8 cellular contexts compared by ENCODE assay signal in the genomic region with DNA sequence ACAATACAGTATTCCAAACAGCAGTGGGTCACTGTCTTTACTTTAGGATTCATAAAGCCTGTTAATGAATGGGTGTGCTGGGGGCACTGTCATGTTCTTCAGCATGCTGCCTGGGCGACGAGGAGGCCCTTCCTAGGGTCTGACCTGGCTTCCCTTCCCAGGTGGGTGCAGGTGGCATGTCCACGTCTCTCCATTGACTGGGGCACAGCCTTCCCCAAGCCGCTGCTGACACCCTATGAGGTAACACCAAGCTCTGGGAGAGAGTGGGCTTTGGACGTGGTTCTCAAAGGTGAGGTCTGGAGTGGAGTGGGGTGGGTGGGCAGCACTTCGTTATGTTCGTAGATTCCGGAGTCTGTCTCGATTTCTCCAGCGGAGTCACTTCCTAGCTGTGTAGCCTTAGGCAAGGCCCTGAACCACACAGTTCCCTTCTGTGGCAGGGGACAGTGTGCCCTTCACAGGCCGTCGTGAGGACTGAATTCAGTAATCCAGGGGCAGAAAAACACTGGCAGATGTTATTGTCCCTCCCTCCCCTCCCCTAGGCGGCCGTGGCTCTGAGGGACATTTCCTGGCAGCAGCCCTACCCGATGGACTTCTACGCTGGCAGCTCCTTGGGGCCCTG. TPM values are rescaled to one million over a fixed set of nuclear protein-coding genes. Genes with fewer than 3 reads are reported as not detected.
A peak's percentile ranks its signal among the peaks of the same experiment; 100 is the strongest.
DNase-seq lines count a peak whose midpoint lies in the region; ATAC-seq and TF ChIP-seq lines count a peak whose summit lies in the region.

No MANE protein-coding gene starts in this region.

- H3K27me3 ChIP-seq in H7 (ENCODE audit: control insufficient read depth, insufficient read depth, low read length) (no peaks in the 10 kb centered on the region), right atrium auricular region (no peaks in the 10 kb centered on the region)

- H3K27me3 Mint-ChIP-seq in T-helper 17 cell, result no peaks in the 10 kb centered on the region
- no peaks in the 10 kb centered on the region for H3K27me3 Mint-ChIP-seq in stimulated activated memory B cell treated with anti-CD40 and anti-IgM and Interleukin-4, amounts not matched to agents 10 μg/mL and 1 μg/mL and 100 μg/mL, for 72 hours

- H3K27ac ChIP-seq in right atrium auricular region, result peak overlapping the region; percentile 92 to 96

- no peak for TF ChIP-seq CTCF in right atrium auricular region (IDR thresholded peaks at IDR 0.05)

- peak overlapping the region; percentile 74 for H3K27ac Mint-ChIP-seq in T-helper 17 cell
- H3K27ac Mint-ChIP-seq in stimulated activated memory B cell treated with anti-CD40 and anti-IgM and Interleukin-4, amounts not matched to agents 10 μg/mL and 1 μg/mL and 100 μg/mL, for 72 hours, result no peak overlapping the region

- H3K4me3 Mint-ChIP-seq in T-helper 17 cell, result peak overlapping the region; percentile 94
- peak overlapping the region; percentile 97 for H3K4me3 Mint-ChIP-seq in stimulated activated memory B cell treated with anti-CD40 and anti-IgM and Interleukin-4, amounts not matched to agents 10 μg/mL and 1 μg/mL and 100 μg/mL, for 72 hours

- peaks cover 14% of the 10 kb centered on the region for H3K4me1 Mint-ChIP-seq in T-helper 17 cell
- peaks cover 16% of the 10 kb centered on the region for H3K4me1 Mint-ChIP-seq in stimulated activated memory B cell treated with anti-CD40 and anti-IgM and Interleukin-4, amounts not matched to agents 10 μg/mL and 1 μg/mL and 100 μg/mL, for 72 hours

- peaks cover 0 to 34% of the 10 kb centered on the region in 2 donors for H3K4me1 ChIP-seq in right atrium auricular region

- H3K9me3 ChIP-seq in T-helper 17 cell (ENCODE audit: control insufficient read depth, low read length, poor library complexity, severe bottlenecking), result no peaks in the 10 kb centered on the region
- no peaks in the 10 kb centered on the region for H3K9me3 ChIP-seq in right atrium auricular region

- no peak for ATAC-seq in T-helper 17 cell
- no peak for ATAC-seq in stimulated activated memory B cell treated with anti-CD40 and anti-IgM and Interleukin-4, amounts not matched to agents 10 μg/mL and 1 μg/mL and 100 μg/mL, for 72 hours
- no peak for ATAC-seq in GM21360 (IDR thresholded peaks at IDR 0.05; ENCODE audit: unreplicated experiment)
- no peak for ATAC-seq in GM19397 (IDR thresholded peaks at IDR 0.05; ENCODE audit: unreplicated experiment)

- H3K36me3 Mint-ChIP-seq in T-helper 17 cell (ENCODE audit: low read depth), result peaks cover 2% of the 10 kb centered on the region
- peaks cover 43% of the 10 kb centered on the region for H3K36me3 Mint-ChIP-seq in stimulated activated memory B cell treated with anti-CD40 and anti-IgM and Interleukin-4, amounts not matched to agents 10 μg/mL and 1 μg/mL and 100 μg/mL, for 72 hours

- H3K36me3 ChIP-seq in H7 (replicated peaks; ENCODE audit: control insufficient read depth, insufficient read depth, low read length) (peaks cover 4% of the 10 kb centered on the region), right atrium auricular region (peaks cover 41% of the 10 kb centered on the region)

- H3K4me3 ChIP-seq in H7 (ENCODE audit: insufficient read depth, low read depth, low read length) (peak overlapping the region; percentile 85), right atrium auricular region (peak overlapping the region; percentile 81 to 89)

- H3K9me3 Mint-ChIP-seq in stimulated activated memory B cell treated with anti-CD40 and anti-IgM and Interleukin-4, amounts not matched to agents 10 μg/mL and 1 μg/mL and 100 μg/mL, for 72 hours, result no peaks in the 10 kb centered on the region

- no peak for DNase-seq in H7
- DNase-seq in T-helper 17 cell, result no peak
- no peak for DNase-seq in right atrium auricular region (ENCODE audit: low spot score)
- no peak for DNase-seq in GOT3 (lab: John Stamatoyannopoulos, UW)
- DNase-seq in NCI-H526 (lab: John Stamatoyannopoulos, UW), result no peak

RNA-seq across cellular contexts. Expression of gene OVCA2, which starts 0.8 kb away (rescaled TPM):
- total RNA-seq in H7 (2014; rRNA removed; shearing (Covaris generic)), result 23.1 and 25.1 TPM in 2 replicates
- total RNA-seq in T-helper 17 cell (10 to 100 TPM; 28.4 to 35.2 TPM), right atrium auricular region (10 to 100 TPM; 29.6 to 31.7 TPM)

RNA-seq across cellular contexts. Expression of gene DPH1, which starts 11.1 kb away (rescaled TPM):
- total RNA-seq in H7 (2014; rRNA removed; shearing (Covaris generic)), result 37.0 and 53.6 TPM in 2 replicates
- total RNA-seq in T-helper 17 cell, result 10 to 100 TPM; 85.1 to 92.6 TPM
- total RNA-seq in right atrium auricular region, result 10 to 100 TPM; 17.2 to 21.6 TPM

RNA-seq across cellular contexts. Expression of gene HIC1, which starts 13.9 kb away (rescaled TPM):
- 0.03 and 0.63 TPM in 2 replicates for total RNA-seq in H7 (2014; rRNA removed; shearing (Covaris generic))
- total RNA-seq in T-helper 17 cell (1 to 10 TPM; 4.6 to 8.1 TPM), right atrium auricular region (10 to 100 TPM; 15.5 to 18.0 TPM)

RNA-seq across cellular contexts. Expression of gene RTN4RL1, which starts 15.9 kb away (rescaled TPM):
- 4.0 and 7.0 TPM in 2 replicates for total RNA-seq in H7 (2014; rRNA removed; shearing (Covaris generic))
- total RNA-seq in T-helper 17 cell (under 1 TPM; 0.21 to 0.90 TPM), right atrium auricular region (1 to 10 TPM; 1.8 to 5.0 TPM)
